In the genomic region with DNA sequence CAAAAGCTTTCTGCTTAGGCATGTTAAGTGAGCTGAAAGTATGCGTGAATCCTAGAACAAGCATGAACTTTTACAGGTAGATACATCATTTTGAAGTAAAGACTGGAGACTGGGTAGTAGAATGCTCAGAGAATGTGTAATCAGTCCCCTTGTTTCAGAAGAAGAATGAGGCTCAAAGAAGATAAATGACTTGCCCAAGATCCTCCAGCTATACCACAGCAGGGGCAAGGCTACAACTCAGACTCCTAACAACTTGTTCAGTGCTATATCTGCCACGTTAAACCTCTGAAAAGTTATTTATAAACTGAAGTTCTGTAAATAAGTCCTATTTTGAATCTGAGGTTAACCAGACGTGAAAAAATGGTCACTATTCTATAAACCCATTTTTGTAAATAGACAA, we compare ENCODE assay signal across 12 cellular contexts. TPM values are rescaled to one million over a fixed set of nuclear protein-coding genes. Genes with fewer than 3 reads are reported as not detected.
DNase-seq lines count a peak whose midpoint lies in the region; ATAC-seq and TF ChIP-seq lines count a peak whose summit lies in the region.
"Had no signal": no experiment of that assay in that cellular context is flagged by ENCODE, and none has a peak within 500 bp of the region (broad histone marks: within the 10 kb centered on the region; RNA-seq: fewer than 3 reads in every experiment).

No MANE protein-coding gene starts in this region.

- WGBS in esophagus squamous epithelium, 2 donors = 30 to 39% methylated on average over 3 of the region's 3 CpGs

- POLR2A ChIA-PET in OCI-LY7 (lab: Charles Lee) = interaction anchor here (0.6 to 6.5 kb wide), 7 partner anchors 14 to 103 kb away, joined by 3 to 90 read pairs (median 4); no protein-coding TSS in a partner anchor
- POLR2A ChIA-PET in naive thymus-derived CD4-positive, alpha-beta T cell (lab: Charles Lee) = interaction anchor here (0.6 to 19.0 kb wide), 19 partner anchors 7 to 1540 kb away, joined by 3 to 1484 read pairs (median 9); a partner anchor contains a TSS

- H2AFZ ChIP-seq in OCI-LY7 (ENCODE audit: low read length) = no peak overlapping the region; the same call in 1 of the 2 replicates

- peak overlapping the region; percentile 68 for H3K4me3 ChIP-seq in OCI-LY7 (ENCODE audit: low read depth, low read length, poor library complexity, severe bottlenecking)
- H3K4me3 ChIP-seq in naive thymus-derived CD4-positive, alpha-beta T cell (ENCODE audit: low read length) = peak overlapping the region; percentile 89
- peak overlapping the region in 2 of 4 donors; percentile 2 to 38 for H3K4me3 ChIP-seq in esophagus squamous epithelium

- H3K9me3 Mint-ChIP-seq in naive thymus-derived CD4-positive, alpha-beta T cell = peaks cover 0 to 4% (median 0%) of the 10 kb centered on the region in 11 donors

- ATAC-seq in GM18498 (IDR thresholded peaks at IDR 0.05; ENCODE audit: unreplicated experiment) (peak; percentile 29), GM21619 (IDR thresholded peaks at IDR 0.05; ENCODE audit: unreplicated experiment) (peak; percentile 26)
- ATAC-seq in naive thymus-derived CD4-positive, alpha-beta T cell = no peak
- ATAC-seq: left lobe of liver had no signal

- H3K4me3 Mint-ChIP-seq in naive thymus-derived CD4-positive, alpha-beta T cell = peak overlapping the region; percentile 89 to 100 (median 98)

- no peaks in the 10 kb centered on the region for H3K27me3 Mint-ChIP-seq in naive thymus-derived CD4-positive, alpha-beta T cell

- H3K27me3 ChIP-seq in naive thymus-derived CD4-positive, alpha-beta T cell (ENCODE audit: control insufficient read depth in 2 of 2, insufficient read depth in 2 of 2, low read length in 2 of 2) = no peaks in the 10 kb centered on the region
- H3K27me3 ChIP-seq in esophagus squamous epithelium = no peaks in the 10 kb centered on the region

- TF ChIP-seq CTCF in OCI-LY7 (conservative IDR thresholded peaks at IDR 0.05; ENCODE audit: low read length) = no peak
- no peak for TF ChIP-seq CTCF in esophagus squamous epithelium (IDR thresholded peaks at IDR 0.05)

- DNase-seq in OCI-LY7 (ENCODE audit: low spot score) (peak; percentile 51), NCI-H2029 (lab: John Stamatoyannopoulos, UW) (no peak), esophagus squamous epithelium (lab: John Stamatoyannopoulos, UW) (no peak), ureter (ENCODE audit: low spot score) (no peak), occipital lobe (lab: John Stamatoyannopoulos, UW) (no peak)
- no peak for DNase-seq in naive thymus-derived CD4-positive, alpha-beta T cell
- DNase-seq: amygdala, NCI-H510A treated with DMSO at 0.1 percent for 48 hours, T1000 had no signal

- H4K20me1 ChIP-seq in OCI-LY7 (ENCODE audit: insufficient read depth, low read length) = no peaks in the 10 kb centered on the region

- peaks cover 16 to 66% (median 61%) of the 10 kb centered on the region in 5 donors for H3K36me3 Mint-ChIP-seq in naive thymus-derived CD4-positive, alpha-beta T cell

- peak overlapping the region; percentile 96 for H3K4me2 ChIP-seq in OCI-LY7 (ENCODE audit: low read length)

- peaks cover 64% of the 10 kb centered on the region for H3K79me2 ChIP-seq in OCI-LY7 (ENCODE audit: insufficient read depth, low read depth, low read length)

- H3K4me1 Mint-ChIP-seq in naive thymus-derived CD4-positive, alpha-beta T cell = peaks cover 39 to 60% (median 46%) of the 10 kb centered on the region in 7 donors

- no peaks in the 10 kb centered on the region for H3K9me3 ChIP-seq in OCI-LY7 (ENCODE audit: low read length)
- H3K9me3 ChIP-seq in naive thymus-derived CD4-positive, alpha-beta T cell (ENCODE audit: control insufficient read depth in 2 of 3, low read length in 3 of 3) = no peaks in the 10 kb centered on the region
- no peaks in the 10 kb centered on the region for H3K9me3 ChIP-seq in esophagus squamous epithelium

- CTCF ChIA-PET in OCI-LY7 (lab: Charles Lee; ENCODE audit: unreplicated experiment) = interaction anchor here (2.4 kb wide), 1 partner anchor 59 kb away, joined by 11 read pairs; no protein-coding TSS in a partner anchor
- CTCF ChIA-PET in naive thymus-derived CD4-positive, alpha-beta T cell (lab: Charles Lee) = interaction anchor here (0.9 to 11.7 kb wide), 22 partner anchors 11 to 149 kb away, joined by 3 to 293 read pairs (median 5); no protein-coding TSS in a partner anchor

- H3K4me1 ChIP-seq in OCI-LY7 (ENCODE audit: insufficient read depth, low read length, poor library complexity, severe bottlenecking) (peaks cover 96% of the 10 kb centered on the region), esophagus squamous epithelium (peaks cover 0 to 49% (median 24%) of the 10 kb centered on the region in 3 donors)
- H3K4me1 ChIP-seq in naive thymus-derived CD4-positive, alpha-beta T cell (ENCODE audit: control insufficient read depth in 2 of 2, insufficient read depth in 2 of 2, low read length in 2 of 2) = peaks cover 35 to 46% of the 10 kb centered on the region in 2 donors

- TF ChIP-seq POLR2A in esophagus squamous epithelium (IDR thresholded peaks at IDR 0.05) = no peak

- intact Hi-C loops in OCI-LY7 (cut with micrococcal nuclease; ENCODE audit: unreplicated experiment) (loop anchor here (1.0 kb wide), 1 partner anchor 14 kb away; no protein-coding TSS in a partner anchor), esophagus squamous epithelium (cut with DNase I) (no loop called here)
- intact Hi-C loops in naive thymus-derived CD4-positive, alpha-beta T cell (cut with micrococcal nuclease) = loop anchor here (1.0 to 5.0 kb wide), 7 partner anchors 9 to 204 kb away; no protein-coding TSS in a partner anchor

- no TSS peak for BruUV-seq in OCI-LY7 (replicated peaks; lab: Mats Ljungman, UMichigan)

- peak overlapping the region; percentile 88 for H3K27ac ChIP-seq in OCI-LY7 (ENCODE audit: low read depth, low read length, poor library complexity, severe bottlenecking)
- H3K27ac ChIP-seq in naive thymus-derived CD4-positive, alpha-beta T cell (ENCODE audit: low read depth, low read length) = peak overlapping the region; percentile 85
- peak overlapping the region in 1 of 4 donors; percentile 27 for H3K27ac ChIP-seq in esophagus squamous epithelium

- peak overlapping the region; percentile 88 to 99 (median 93) for H3K27ac Mint-ChIP-seq in naive thymus-derived CD4-positive, alpha-beta T cell

- no peaks in the 10 kb centered on the region for H3K9me2 ChIP-seq in OCI-LY7 (ENCODE audit: insufficient read depth, low read length)

- H3K36me3 ChIP-seq in OCI-LY7 (ENCODE audit: insufficient read depth, low read length) = no peaks in the 10 kb centered on the region
- H3K36me3 ChIP-seq in naive thymus-derived CD4-positive, alpha-beta T cell (ENCODE audit: control insufficient read depth in 2 of 3, insufficient read depth in 3 of 3, low read length in 3 of 3) = peaks cover 16 to 36% (median 19%) of the 10 kb centered on the region in 3 experiments
- no peaks in the 10 kb centered on the region for H3K36me3 ChIP-seq in esophagus squamous epithelium

RNA-seq across cellular contexts. Expression of gene RIPOR2, which starts 2.9 kb away (rescaled TPM):
- total RNA-seq in OCI-LY7 (2014; rRNA removed; shearing (Covaris generic)) = 18.0 and 18.7 TPM in 2 replicates
- total RNA-seq in OCI-LY7 (2022) (28.5 and 28.9 TPM in 2 replicates), esophagus squamous epithelium (1 to 10 TPM in 3 of 4 donors, under 1 TPM in 1; 0.83 to 4.4 (median 3.3) TPM), ureter (12.1 TPM), occipital lobe (17.8 TPM)
- 100 to 1,000 TPM; 246 to 576 (median 431) TPM for total RNA-seq in naive thymus-derived CD4-positive, alpha-beta T cell
- polyA plus RNA-seq in naive thymus-derived CD4-positive, alpha-beta T cell = 100 to 1,000 TPM; 532 to 813 TPM

Comparison
In these comparisons a context has a peak if more than half of its experiments do, and no peak if none do; other contexts are left out.
1. RNA of gene RIPOR2, which starts 2.9 kb away (total RNA-seq): 246 to 576 TPM in naive thymus-derived CD4-positive, alpha-beta T cell; 18.0 to 28.9 TPM in OCI-LY7, 17.8 TPM in occipital lobe (single experiment), 12.1 TPM in ureter (single experiment) and 0.83 to 4.4 TPM in esophagus squamous epithelium; every median in the first group is over 4 times any median in the second.